Comparison of ENCODE assay signal across 8 cellular contexts in the genomic region with DNA sequence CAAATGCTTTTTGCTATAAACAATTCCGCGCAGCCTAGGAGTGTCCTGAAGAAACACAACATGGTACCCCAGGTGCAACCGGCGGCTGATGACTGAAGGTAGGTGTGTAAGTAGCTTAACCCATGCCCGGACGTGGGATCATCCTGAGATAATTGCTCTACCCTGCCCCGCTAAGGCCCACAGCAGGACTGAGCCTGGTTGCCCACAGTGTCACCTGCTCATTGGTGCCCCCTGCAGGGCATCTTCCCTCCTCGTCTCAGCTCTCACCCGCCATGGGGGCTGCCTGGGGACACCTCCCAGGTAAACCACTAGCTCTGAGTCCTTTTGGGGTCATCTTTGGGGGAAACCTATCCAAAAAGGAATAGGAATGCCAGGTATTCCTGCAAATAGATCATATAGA.
A peak's percentile ranks its signal among the peaks of the same experiment; 100 is the strongest.
DNase-seq lines count a peak whose midpoint lies in the region; ATAC-seq and TF ChIP-seq lines count a peak whose summit lies in the region.
"Had no signal": no experiment of that assay in that cellular context is flagged by ENCODE, and none has a peak within 500 bp of the region (broad histone marks: within the 10 kb centered on the region; RNA-seq: fewer than 3 reads in every experiment).

No MANE protein-coding gene starts in this region.

- no peak overlapping the region for H3K27ac ChIP-seq in iPS DF 6.9 (ENCODE audit: low read length)
- H3K27ac ChIP-seq: SJSA1 had no signal

- TF ChIP-seq CTCF in GM10248 (IDR thresholded peaks at IDR 0.05; ENCODE audit: control extremely low read depth, extremely low read depth, low read depth, missing control alignments), result peak; percentile 64

- POLR2A ChIA-PET in GM10248 (lab: Yijun Ruan, JAX), result interaction anchor here (0.5 kb wide), 1 partner anchor 526 kb away, joined by 8 read pairs; no protein-coding TSS in a partner anchor

- H3K9me3 ChIP-seq in iPS DF 6.9 (ENCODE audit: control insufficient read depth, insufficient read depth, low read length), result no peaks in the 10 kb centered on the region
- H3K9me3 ChIP-seq: SJSA1 had no signal

- H3K4me1 ChIP-seq in iPS DF 6.9 (ENCODE audit: control insufficient read depth, insufficient read depth, low read length), result peaks cover 8% of the 10 kb centered on the region; the same call in 1 of the 2 replicates

- H3K36me3 ChIP-seq in iPS DF 6.9 (ENCODE audit: control insufficient read depth, insufficient read depth, low read length), result no peaks in the 10 kb centered on the region; the same call in 1 of the 2 replicates
- H3K36me3 ChIP-seq: SJSA1 had no signal

- peak; percentile 74 for DNase-seq in GM10248 (ENCODE audit: extremely low spot score)
- DNase-seq in NAMALWA (ENCODE audit: low spot score), result peak; percentile 64
- peak; percentile 50 for DNase-seq in activated T-cell treated with anti-CD3 and anti-CD28 coated beads, Interleukin-2, amount 50 U/mL, for 1 hour
- DNase-seq in iPS DF 6.9 (ENCODE audit: low read depth, low spot score), result peak; percentile 41
- DNase-seq in stimulated activated naive CD8-positive, alpha-beta T cell treated with anti-CD3 and anti-CD28 coated beads, Interleukin-15, Interleukin-2, amounts not matched to agents 100 U/mL and 50 U/mL, for 24 hours, result peak; percentile 68
- no peak for DNase-seq in retina

- no CpG with 5 or more reads among the region's 9 CpGs for WGBS in iPS DF 6.9 (ENCODE audit: insufficient coverage, insufficient read length)

- CTCF ChIA-PET in GM10248 (lab: Yijun Ruan, JAX), result interaction anchor here (0.8 to 1.5 kb wide), 12 partner anchors 10 to 61 kb away, joined by 3 to 5 read pairs (median 3); no protein-coding TSS in a partner anchor

- no peak overlapping the region for H3K4me3 ChIP-seq in iPS DF 6.9 (ENCODE audit: low read length)
- H3K4me3 ChIP-seq: SJSA1 had no signal

- no peaks in the 10 kb centered on the region; the same call in 1 of the 2 replicates for H3K27me3 ChIP-seq in iPS DF 6.9 (ENCODE audit: control insufficient read depth, insufficient read depth, low read length)
- H3K27me3 ChIP-seq: SJSA1 had no signal

- no peak for ATAC-seq in stimulated activated naive CD8-positive, alpha-beta T cell treated with anti-CD3 and anti-CD28 coated beads, Interleukin-15, Interleukin-2, amounts not matched to agents 100 U/mL and 50 U/mL, for 24 hours
- no peak for ATAC-seq in GM18907 (IDR thresholded peaks at IDR 0.05; ENCODE audit: unreplicated experiment)
